In the genomic region with DNA sequence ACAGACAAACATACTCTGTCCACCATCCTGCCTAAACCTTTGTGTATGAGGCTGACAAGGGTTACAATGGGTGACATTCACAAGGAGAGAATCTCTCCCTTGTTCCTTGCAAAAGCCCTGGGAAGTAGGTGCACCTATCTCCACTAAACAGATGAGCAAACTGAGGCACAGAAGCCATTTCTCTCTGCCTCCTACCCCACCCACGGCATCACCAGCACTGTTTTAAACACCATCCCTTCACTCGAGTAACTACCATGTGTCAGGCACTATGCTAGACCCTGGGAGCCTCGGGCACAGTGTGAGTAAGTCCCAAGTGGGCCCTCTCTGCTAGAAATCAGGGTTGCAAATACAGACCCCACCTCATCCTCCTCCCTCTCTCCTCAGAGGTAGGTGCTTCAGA, we compare ENCODE assay signal across 8 cellular contexts. TPM values are rescaled to one million over a fixed set of nuclear protein-coding genes. Genes with fewer than 3 reads are reported as not detected.
DNase-seq lines count a peak whose midpoint lies in the region; ATAC-seq and TF ChIP-seq lines count a peak whose summit lies in the region.

No MANE protein-coding gene starts in this region.

- H3K4me2 ChIP-seq in GM23338, result peak overlapping the region; percentile 100

- H3F3A ChIP-seq in GM23338 (replicated peaks; ENCODE audit: low read depth), result no peaks in the 10 kb centered on the region

- POLR2A ChIA-PET in T-cell (lab: Charles Lee), result no interaction called here

- H3K4me3 ChIP-seq in GM23338, result peak overlapping the region; percentile 99
- H3K4me3 ChIP-seq in foreskin fibroblast (ENCODE audit: low read depth in 1 of 2, low read length in 2 of 2), result peak overlapping the region; percentile 83 to 87
- peak overlapping the region; percentile 76 for H3K4me3 ChIP-seq in skeletal muscle cell (ENCODE audit: low read depth, low read length)

- TF ChIP-seq CTCF in GM23338 (conservative IDR thresholded peaks at IDR 0.05; ENCODE audit: low read depth in 2 of 2) (no peak), foreskin fibroblast (IDR thresholded peaks at IDR 0.05; ENCODE audit: low read depth, low read length) (no peak)

- H3K27me3 ChIP-seq in GM23338 (ENCODE audit: insufficient read depth), result no peaks in the 10 kb centered on the region

- no peaks in the 10 kb centered on the region for H3K9me3 Mint-ChIP-seq in GM23338
- H3K9me3 Mint-ChIP-seq in T-cell, result no peaks in the 10 kb centered on the region

- ATAC-seq in GM23338 (no peak), T-cell (replicated peaks in 1 of 4) (no peak), GM21737 (IDR thresholded peaks at IDR 0.05; ENCODE audit: unreplicated experiment) (no peak), GM19351 (IDR thresholded peaks at IDR 0.05; ENCODE audit: unreplicated experiment) (no peak)

- H3K4me3 Mint-ChIP-seq in GM23338 (peak overlapping the region; percentile 97), T-cell (peak overlapping the region; percentile 92 to 98 (median 96))

- H2AFZ ChIP-seq in GM23338, result no peak overlapping the region

- no peak for DNase-seq in GM23338 (ENCODE audit: low spot score)
- DNase-seq in T-cell, result no peak
- no peak for DNase-seq in foreskin fibroblast
- DNase-seq in skeletal muscle cell (ENCODE audit: low read depth), result no peak
- DNase-seq in SIG-M5 (lab: John Stamatoyannopoulos, UW), result no peak
- DNase-seq in NCI-H1694 treated with DMSO at 0.1 percent for 48 hours (lab: John Stamatoyannopoulos, UW), result no peak

- H3K27me3 Mint-ChIP-seq in GM23338 (ENCODE audit: insufficient read depth, low read depth, poor library complexity) (peaks cover 2% of the 10 kb centered on the region), T-cell (no peaks in the 10 kb centered on the region)

- H3K9me2 ChIP-seq in GM23338 (ENCODE audit: insufficient read depth), result no peaks in the 10 kb centered on the region

- H3K4me1 ChIP-seq in GM23338 (ENCODE audit: insufficient read depth), result peaks cover 20% of the 10 kb centered on the region

- peaks cover 33% of the 10 kb centered on the region for H4K20me1 ChIP-seq in GM23338 (replicated peaks; ENCODE audit: insufficient read depth)

- H3K36me3 Mint-ChIP-seq in GM23338 (ENCODE audit: low read depth), result peaks cover 26% of the 10 kb centered on the region
- peaks cover 22% of the 10 kb centered on the region for H3K36me3 Mint-ChIP-seq in T-cell

- H3K36me3 ChIP-seq in GM23338 (ENCODE audit: insufficient read depth), result peaks cover 20% of the 10 kb centered on the region

- H3K4me1 Mint-ChIP-seq in GM23338 (peaks cover 22% of the 10 kb centered on the region), T-cell (peaks cover 54 to 72% (median 70%) of the 10 kb centered on the region in 3 donors)

- H3K27ac Mint-ChIP-seq in GM23338 (peak overlapping the region; percentile 23; the same call in 1 of the 2 replicates), T-cell (peak overlapping the region in 1 of 2 donors; percentile 86)

- H3K79me2 ChIP-seq in GM23338 (replicated peaks; ENCODE audit: insufficient read depth), result peaks cover 92% of the 10 kb centered on the region

- CTCF ChIA-PET in T-cell (lab: Charles Lee), result no interaction called here

- H3K27ac ChIP-seq in GM23338 (ENCODE audit: low read depth), result no peak overlapping the region

TF ChIP-seq in GM23338, 12 proteins besides CTCF, POLR2A, EP300 and RAD21 (continues in another document):
- TF ChIP-seq REST (IDR thresholded peaks at IDR 0.05; ENCODE audit: unreplicated experiment) (no peak), ZNF462 (CRISPR knock-in tag; IDR thresholded peaks at IDR 0.05) (no peak), POLR2AphosphoS5 (IDR thresholded peaks at IDR 0.05; ENCODE audit: low read depth) (no peak), ZNF331 (CRISPR knock-in tag; IDR thresholded peaks at IDR 0.05; ENCODE audit: low read depth) (no peak)

RNA-seq across cellular contexts. Expression of gene LYAR, which starts 0.9 kb away (rescaled TPM):
- 33.5 and 44.0 TPM in 2 replicates for total RNA-seq in GM23338 (2014; rRNA removed; shearing (Covaris generic))
- polyA plus RNA-seq in GM23338 (2016; fragmentation: Nextera tagmentation; extraction: Ambion mirVana), result 87.8 and 105 TPM in 2 replicates
- total RNA-seq in T-cell, result 10 to 100 TPM; 21.0 to 46.3 (median 31.7) TPM

RNA-seq across cellular contexts. Expression of gene ZBTB49, which starts 1.0 kb away (rescaled TPM):
- total RNA-seq in GM23338 (2014; rRNA removed; shearing (Covaris generic)), result 4.1 and 12.2 TPM in 2 replicates
- polyA plus RNA-seq in GM23338 (2016; fragmentation: Nextera tagmentation; extraction: Ambion mirVana), result 4.5 and 6.0 TPM in 2 replicates
- total RNA-seq in T-cell, result 10 to 100 TPM in 3 of 5 donors, 1 to 10 TPM in 2; 7.9 to 17.1 (median 11.4) TPM

RNA-seq across cellular contexts. Expression of gene TMEM128, which starts 41.0 kb away (rescaled TPM):
- 22.7 and 24.5 TPM in 2 replicates for total RNA-seq in GM23338 (2014; rRNA removed; shearing (Covaris generic))
- 25.9 and 27.5 TPM in 2 replicates for polyA plus RNA-seq in GM23338 (2016; fragmentation: Nextera tagmentation; extraction: Ambion mirVana)
- total RNA-seq in T-cell, result 10 to 100 TPM in 4 of 5 donors, 1 to 10 TPM in 1; 9.9 to 22.8 (median 16.7) TPM
